Comparison of ENCODE assay signal across 8 cellular contexts in the genomic region with DNA sequence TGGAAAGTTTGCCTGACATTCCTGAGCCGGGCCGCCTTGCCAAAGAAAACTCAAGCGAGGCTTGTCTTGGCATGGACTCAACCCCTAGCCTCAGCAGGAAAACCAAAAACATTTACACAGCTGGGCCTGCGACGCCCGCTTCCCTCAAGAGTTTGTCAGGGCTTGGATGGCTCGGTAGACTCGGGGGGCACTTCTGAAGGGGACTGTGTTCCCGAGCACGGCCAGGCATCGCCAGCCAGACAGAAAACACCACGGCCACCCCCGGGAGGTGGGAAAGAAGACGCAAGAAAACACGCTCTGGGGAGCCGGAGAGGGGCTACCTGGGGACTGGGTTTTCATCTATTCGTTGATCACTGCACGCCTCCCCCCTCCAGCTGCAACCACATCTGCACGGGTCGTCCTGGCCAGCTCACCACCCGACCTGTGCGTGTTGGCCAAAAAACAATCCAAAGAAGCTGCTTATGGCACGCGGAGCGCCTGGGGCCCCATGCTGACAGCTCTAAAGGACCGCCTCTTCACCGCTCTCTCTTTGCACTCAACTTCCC.
DNase-seq lines count a peak whose midpoint lies in the region; FAIRE-seq and TF ChIP-seq lines count a peak whose summit lies in the region.

No MANE protein-coding gene starts in this region.

- no peak for TF ChIP-seq CTCF in H9 (conservative IDR thresholded peaks at IDR 0.05)

- H3K4me1 Mint-ChIP-seq in activated T-cell treated with anti-CD3 and anti-CD28 coated beads, Interleukin-2, amount 50 U/mL, for 24 hours (ENCODE audit: low read depth) = no peaks in the 10 kb centered on the region
- H3K4me1 Mint-ChIP-seq in H9 = peaks cover 34 to 42% of the 10 kb centered on the region in 2 experiments

- no peaks in the 10 kb centered on the region for H3K9me3 ChIP-seq in H9 (ENCODE audit: control insufficient read depth, low read depth, low read length)

- no peaks in the 10 kb centered on the region for H4K20me1 ChIP-seq in H9 (ENCODE audit: control insufficient read depth, insufficient read depth, insufficient read length)

- H3K23ac ChIP-seq in H9 (ENCODE audit: insufficient read length, low read depth, low read length) = no peak overlapping the region

- H4K91ac ChIP-seq in H9 (ENCODE audit: insufficient read length, low read depth, low read length) = no peak overlapping the region

- H3K14ac ChIP-seq in H9 (ENCODE audit: insufficient read depth, low read length) = no peak overlapping the region

- DNase-seq in H54 (ENCODE audit: insufficient read length, low spot score) (peak; percentile 41), brain pericyte (ENCODE audit: low read depth, low spot score) (peak; percentile 98), inferior parietal cortex (ENCODE audit: extremely low spot score) (peak; percentile 8), SKM-1 treated with dmso at 0.1 percent for 144 hours (lab: John Stamatoyannopoulos, UW; ENCODE audit: unreplicated experiment) (no peak), NCI-H774 (lab: John Stamatoyannopoulos, UW) (no peak), H9 (no peak)
- DNase-seq in activated T-cell treated with anti-CD3 and anti-CD28 coated beads, Interleukin-2, amount 50 U/mL, for 24 hours = no peak

- no peaks in the 10 kb centered on the region for H3K79me2 ChIP-seq in H9 (ENCODE audit: insufficient read depth, low read length)

- no peaks in the 10 kb centered on the region for H3K27me3 ChIP-seq in H9 (ENCODE audit: insufficient read depth, low read length)

- no peaks in the 10 kb centered on the region for H3K23me2 ChIP-seq in H9 (ENCODE audit: insufficient read length, low read depth, low read length, poor library complexity, severe bottlenecking)

- no peak overlapping the region for H2BK15ac ChIP-seq in H9 (ENCODE audit: low read depth, low read length)

- no peak overlapping the region for H2BK120ac ChIP-seq in H9 (ENCODE audit: low read depth, low read length, poor library complexity, severe bottlenecking)

- no peak overlapping the region for H3T11ph ChIP-seq in H9 (ENCODE audit: low read length)

- no peak overlapping the region for H3K56ac ChIP-seq in H9 (ENCODE audit: insufficient read length, low read depth, low read length)

- no peak overlapping the region for H2AK5ac ChIP-seq in H9 (ENCODE audit: insufficient read length, low read length)

- H3K4me1 ChIP-seq in H9 (ENCODE audit: insufficient read depth, low read length) = peaks cover 8% of the 10 kb centered on the region; the same call in 1 of the 2 replicates

- H3K4me2 ChIP-seq in H9 (ENCODE audit: insufficient read depth, insufficient read length, low read length) = no peak overlapping the region

- H3K9me3 Mint-ChIP-seq in activated T-cell treated with anti-CD3 and anti-CD28 coated beads, Interleukin-2, amount 50 U/mL, for 24 hours = no peaks in the 10 kb centered on the region
- peaks cover 0 to 4% of the 10 kb centered on the region in 2 experiments; a peak in 1 of 5 replicates for H3K9me3 Mint-ChIP-seq in H9

- WGBS in H9 (ENCODE audit: extremely low coverage, insufficient read length, low lambda C conversion rate) = no CpG with 5 or more reads among the region's 27 CpGs

- no peak overlapping the region for H3K4me3 Mint-ChIP-seq in activated T-cell treated with anti-CD3 and anti-CD28 coated beads, Interleukin-2, amount 50 U/mL, for 24 hours
- H3K4me3 Mint-ChIP-seq in H9 = no peak overlapping the region

- peaks cover 35% of the 10 kb centered on the region for H3K27me3 Mint-ChIP-seq in activated T-cell treated with anti-CD3 and anti-CD28 coated beads, Interleukin-2, amount 50 U/mL, for 24 hours
- H3K27me3 Mint-ChIP-seq in H9 (ENCODE audit: low read depth) = peaks cover 2% of the 10 kb centered on the region; the same call in 1 of the 2 replicates

- H4K5ac ChIP-seq in H9 (ENCODE audit: insufficient read length, low read depth, low read length) = no peak overlapping the region

- peak overlapping the region in 14 of 21 experiments; percentile 28 to 66 (median 51) for H3K27ac ChIP-seq in skin epidermis
- no peak overlapping the region for H3K27ac ChIP-seq in H9 (ENCODE audit: insufficient read length, low read depth, low read length)

- no peak overlapping the region for H3K4ac ChIP-seq in H9 (ENCODE audit: low read depth, low read length)

- no peak overlapping the region for H3K27ac Mint-ChIP-seq in activated T-cell treated with anti-CD3 and anti-CD28 coated beads, Interleukin-2, amount 50 U/mL, for 24 hours
- H3K27ac Mint-ChIP-seq in H9 = 0 out of 7 replicates have a peak overlapping the region, but pooled peaks of 1 of the 3 experiments have one; percentile 63

- no peak for FAIRE-seq in H54 (lab: Jason Lieb, UNC)

- H3K9ac ChIP-seq in H9 (ENCODE audit: extremely low read depth, insufficient read length, low read length) = no peak overlapping the region

- H2BK5ac ChIP-seq in H9 (ENCODE audit: insufficient read length, low read length) = no peak overlapping the region

- no peaks in the 10 kb centered on the region for H3K79me1 ChIP-seq in H9 (ENCODE audit: insufficient read depth, low read depth, low read length, poor library complexity, severe bottlenecking)

- TF ChIP-seq POLR2A in H54 (IDR thresholded peaks at IDR 0.05; ENCODE audit: low read depth, low read length) = no peak

- H2BK12ac ChIP-seq in H9 (ENCODE audit: insufficient read length, low read depth, low read length) = no peak overlapping the region

- H4K8ac ChIP-seq in H9 (replicated peaks; ENCODE audit: insufficient read length, low read depth, low read length) = no peak overlapping the region

- H2BK20ac ChIP-seq in H9 (ENCODE audit: low read depth, low read length, poor library complexity, severe bottlenecking) = no peak overlapping the region

- no peaks in the 10 kb centered on the region for H3K36me3 Mint-ChIP-seq in activated T-cell treated with anti-CD3 and anti-CD28 coated beads, Interleukin-2, amount 50 U/mL, for 24 hours (ENCODE audit: low read depth)
- no peaks in the 10 kb centered on the region for H3K36me3 Mint-ChIP-seq in H9 (ENCODE audit: insufficient read depth in 1 of 3, low read depth in 3 of 3)

- no peak overlapping the region for H2AFZ ChIP-seq in H9 (ENCODE audit: low read length)

- no peak overlapping the region for H3K4me3 ChIP-seq in skin epidermis

- H3K18ac ChIP-seq in H9 (ENCODE audit: insufficient read length, low read depth, low read length) = no peak overlapping the region

Comparison
In these comparisons a context has a peak if more than half of its experiments do, and no peak if none do; other contexts are left out.
1. DNase-seq: peak in H54 (single experiment), brain pericyte (single experiment) and inferior parietal cortex (single experiment); none in activated T-cell treated with anti-CD3 and anti-CD28 coated beads, Interleukin-2, amount 50 U/mL, for 24 hours (single experiment), SKM-1 treated with dmso at 0.1 percent for 144 hours (single experiment), NCI-H774 (single experiment) and H9 (single experiment).